In genomic region chr1:202072211-202072610, GRCh38 we compare ENCODE assay signal across 24 cellular contexts. TPM values are rescaled to one million over a fixed set of nuclear protein-coding genes. Genes with fewer than 3 reads are reported as not detected.
A peak's percentile ranks its signal among the peaks of the same experiment; 100 is the strongest.
DNase-seq lines count a peak whose midpoint lies in the region; ATAC-seq, FAIRE-seq and TF ChIP-seq lines count a peak whose summit lies in the region.
"Had no signal": no experiment of that assay in that cellular context is flagged by ENCODE, and none has a peak within 500 bp of the region (broad histone marks: within the 10 kb centered on the region; RNA-seq: fewer than 3 reads in every experiment).

No MANE protein-coding gene starts in this region.

- no peak for FAIRE-seq in A549 (lab: Jason Lieb, UNC)
- FAIRE-seq: GM12891 had no signal

- no peak for ATAC-seq in A549
- ATAC-seq in naive thymus-derived CD8-positive, alpha-beta T cell: no peak
- ATAC-seq: CD8-positive, alpha-beta T cell; Right ventricle myocardium inferior had no signal

- TF ChIP-seq RAD21 in A549 (conservative IDR thresholded peaks at IDR 0.05 in 1 of 2, IDR thresholded peaks at IDR 0.05 in 1 of 2): no peak

- H3K27ac ChIP-seq in A549 (peak overlapping the region; percentile 51 to 70; a peak in 4 of 6 replicates), adrenal gland (no peak overlapping the region), muscle layer of duodenum (ENCODE audit: low read length) (peak overlapping the region; percentile 45)
- H3K27ac ChIP-seq: 22Rv1; BLaER1 treated with 17β-estradiol and CSF1 and Interleukin-3, amounts not matched to agents 10 nM and 100 nM; HL-60; SJSA1 had no signal

- DNase-seq in A549 (ENCODE audit: low read depth in 1 of 2, low spot score in 1 of 2) (peak in 1 of 2 experiments; percentile 53), adrenal gland (peak in 6 of 7 donors; percentile 25 to 63 (median 38)), retina (no peak), epidermal melanocyte (ENCODE audit: insufficient read length, low spot score) (no peak)
- no peak for DNase-seq in naive thymus-derived CD8-positive, alpha-beta T cell
- DNase-seq in activated CD4-positive, alpha-beta T cell treated with anti-CD3 and anti-CD28 coated beads, Interleukin-2, amount 10 ng/mL, durations not matched to agents 24 days and 14 days: no peak
- DNase-seq: CD8-positive, alpha-beta T cell; DMS153; H7; HFFc6; KBM-7; NCI-H1105 treated with DMSO at 0.1 percent for 48 hours; NCI-H2029 treated with DMSO at 0.1 percent for 48 hours; NCI-H510A treated with DMSO at 0.1 percent for 48 hours; NCI-H748 treated with DMSO at 0.1 percent for 48 hours had no signal

- no peak overlapping the region for H3K4me3 Mint-ChIP-seq in naive thymus-derived CD8-positive, alpha-beta T cell
- no peak overlapping the region for H3K4me3 Mint-ChIP-seq in activated CD4-positive, alpha-beta T cell treated with anti-CD3 and anti-CD28 coated beads, Interleukin-2, amount 10 ng/mL, durations not matched to agents 24 days and 14 days
- H3K4me3 Mint-ChIP-seq: CD8-positive, alpha-beta T cell; HFFc6 had no signal

- no peak for TF ChIP-seq CTCF in A549 (IDR thresholded peaks at IDR 0.05)
- TF ChIP-seq CTCF in adrenal gland (IDR thresholded peaks at IDR 0.05): no peak

- H3K4me2 ChIP-seq in A549: 0 out of 3 replicates have a peak overlapping the region, but pooled peaks have one; percentile 8
- H3K4me2 ChIP-seq: BLaER1 treated with 17β-estradiol and CSF1 and Interleukin-3, amounts not matched to agents 10 nM and 100 nM had no signal

- no peak for TF ChIP-seq POLR2A in A549 (IDR thresholded peaks at IDR 0.05; ENCODE audit: low read length)
- TF ChIP-seq POLR2A in adrenal gland (IDR thresholded peaks at IDR 0.05): no peak

- H3K27ac Mint-ChIP-seq in naive thymus-derived CD8-positive, alpha-beta T cell: no peak overlapping the region
- no peak overlapping the region for H3K27ac Mint-ChIP-seq in activated CD4-positive, alpha-beta T cell treated with anti-CD3 and anti-CD28 coated beads, Interleukin-2, amount 10 ng/mL, durations not matched to agents 24 days and 14 days
- H3K27ac Mint-ChIP-seq: CD8-positive, alpha-beta T cell; HFFc6 had no signal

- POLR2A ChIA-PET in A549 (lab: Yijun Ruan, JAX): no interaction called here
- POLR2A ChIA-PET in naive thymus-derived CD8-positive, alpha-beta T cell (lab: Charles Lee): no interaction called here

- intact Hi-C loops in adrenal gland (cut with DNase I): no loop called here
- intact Hi-C loops in activated CD4-positive, alpha-beta T cell treated with anti-CD3 and anti-CD28 coated beads, Interleukin-2, amount 10 ng/mL, durations not matched to agents 24 days and 14 days (cut with micrococcal nuclease): no loop called here

- H3K4me3 ChIP-seq in A549 (no peak overlapping the region), adrenal gland (no peak overlapping the region), iPS-15b (ENCODE audit: low read depth, low read length) (no peak overlapping the region), muscle layer of duodenum (ENCODE audit: low read depth in 1 of 2, low read length in 2 of 2) (no peak overlapping the region)
- H3K4me3 ChIP-seq: BLaER1 treated with 17β-estradiol and CSF1 and Interleukin-3, amounts not matched to agents 10 nM and 100 nM; SJSA1 had no signal

- H3K36me3 ChIP-seq in adrenal gland (replicated peaks in 1 of 2) (no peaks in the 10 kb centered on the region), iPS-15b (ENCODE audit: control insufficient read depth, insufficient read depth, low read length) (no peaks in the 10 kb centered on the region), muscle layer of duodenum (ENCODE audit: control insufficient read depth in 1 of 2, insufficient read depth in 2 of 2, low read length in 2 of 2) (no peaks in the 10 kb centered on the region)
- H3K36me3 ChIP-seq: BLaER1 treated with 17β-estradiol and CSF1 and Interleukin-3, amounts not matched to agents 10 nM and 100 nM; SJSA1 had no signal

- H3K9ac ChIP-seq in iPS-15b (ENCODE audit: low read depth, low read length): peak overlapping the region; percentile 17
- H3K9ac ChIP-seq: BLaER1 treated with 17β-estradiol and CSF1 and Interleukin-3, amounts not matched to agents 10 nM and 100 nM had no signal

- 47% methylated on average over 8 of the region's 8 CpGs for WGBS in A549 (ENCODE audit: missing lambda C conversion rate)
- WGBS in adrenal gland, 4 donors: 46 to 61% (median 53%) methylated on average over 8 of the region's 8 CpGs

- H3K4me1 ChIP-seq in A549 (peaks cover 44% of the 10 kb centered on the region), adrenal gland (replicated peaks in 1 of 2) (peaks cover 0 to 6% of the 10 kb centered on the region in 2 donors), iPS-15b (ENCODE audit: control insufficient read depth, insufficient read depth, low read length) (peaks cover 4% of the 10 kb centered on the region), muscle layer of duodenum (ENCODE audit: control insufficient read depth in 1 of 2, insufficient read depth in 2 of 2, low read length in 2 of 2) (no peaks in the 10 kb centered on the region)

- no peaks in the 10 kb centered on the region for H3K4me1 Mint-ChIP-seq in naive thymus-derived CD8-positive, alpha-beta T cell
- peaks cover 2% of the 10 kb centered on the region for H3K4me1 Mint-ChIP-seq in activated CD4-positive, alpha-beta T cell treated with anti-CD3 and anti-CD28 coated beads, Interleukin-2, amount 10 ng/mL, durations not matched to agents 24 days and 14 days

- no peaks in the 10 kb centered on the region for H3K27me3 Mint-ChIP-seq in naive thymus-derived CD8-positive, alpha-beta T cell
- no peaks in the 10 kb centered on the region for H3K27me3 Mint-ChIP-seq in activated CD4-positive, alpha-beta T cell treated with anti-CD3 and anti-CD28 coated beads, Interleukin-2, amount 10 ng/mL, durations not matched to agents 24 days and 14 days

- CTCF ChIA-PET in A549 (lab: Yijun Ruan, JAX): no interaction called here

- H3K27me3 ChIP-seq in adrenal gland: no peaks in the 10 kb centered on the region
- H3K27me3 ChIP-seq in iPS-15b (ENCODE audit: control insufficient read depth, insufficient read depth, low read length): no peaks in the 10 kb centered on the region
- H3K27me3 ChIP-seq in muscle layer of duodenum (ENCODE audit: low read depth, low read length): no peaks in the 10 kb centered on the region
- H3K27me3 ChIP-seq: BLaER1 treated with 17β-estradiol and CSF1 and Interleukin-3, amounts not matched to agents 10 nM and 100 nM; SJSA1 had no signal

- no peak for TF ChIP-seq EP300 in A549 (IDR thresholded peaks at IDR 0.05)

- H3K36me3 Mint-ChIP-seq in naive thymus-derived CD8-positive, alpha-beta T cell: no peaks in the 10 kb centered on the region
- H3K36me3 Mint-ChIP-seq in activated CD4-positive, alpha-beta T cell treated with anti-CD3 and anti-CD28 coated beads, Interleukin-2, amount 10 ng/mL, durations not matched to agents 24 days and 14 days (ENCODE audit: low read depth): no peaks in the 10 kb centered on the region
- H3K36me3 Mint-ChIP-seq: CD8-positive, alpha-beta T cell had no signal

- H3K9me3 Mint-ChIP-seq in naive thymus-derived CD8-positive, alpha-beta T cell: no peaks in the 10 kb centered on the region
- no peaks in the 10 kb centered on the region for H3K9me3 Mint-ChIP-seq in activated CD4-positive, alpha-beta T cell treated with anti-CD3 and anti-CD28 coated beads, Interleukin-2, amount 10 ng/mL, durations not matched to agents 24 days and 14 days
- H3K9me3 Mint-ChIP-seq: CD8-positive, alpha-beta T cell; HFFc6 had no signal

- H3K9me3 ChIP-seq in A549: no peaks in the 10 kb centered on the region
- no peaks in the 10 kb centered on the region for H3K9me3 ChIP-seq in adrenal gland (replicated peaks in 1 of 3)
- H3K9me3 ChIP-seq in iPS-15b (ENCODE audit: control insufficient read depth, insufficient read depth, low read length): no peaks in the 10 kb centered on the region
- H3K9me3 ChIP-seq in muscle layer of duodenum (ENCODE audit: control insufficient read depth in 1 of 2, low read length in 2 of 2): no peaks in the 10 kb centered on the region
- H3K9me3 ChIP-seq: BLaER1 treated with 17β-estradiol and CSF1 and Interleukin-3, amounts not matched to agents 10 nM and 100 nM; SJSA1 had no signal

TF ChIP-seq in A549, 52 proteins besides CTCF, POLR2A, EP300 and RAD21 (continues in another document):
- no peak for TF ChIP-seq ZSCAN20 (CRISPR knock-in tag; IDR thresholded peaks at IDR 0.05)
- no peak for TF ChIP-seq CBX2 (IDR thresholded peaks at IDR 0.05; ENCODE audit: borderline replicate concordance, low read depth)
- no peak for TF ChIP-seq MAX (IDR thresholded peaks at IDR 0.05)
- TF ChIP-seq TP53 (CRISPR knock-in tag; IDR thresholded peaks at IDR 0.05): no peak
- no peak for TF ChIP-seq GATA3 (IDR thresholded peaks at IDR 0.05; ENCODE audit: borderline replicate concordance)
- TF ChIP-seq MAZ (IDR thresholded peaks at IDR 0.05; ENCODE audit: borderline replicate concordance, low read depth, low read length): no peak
- TF ChIP-seq RFX5 (IDR thresholded peaks at IDR 0.05): no peak
- TF ChIP-seq MYC (IDR thresholded peaks at IDR 0.05; ENCODE audit: borderline replicate concordance, low read length): no peak
- TF ChIP-seq HES2 (IDR thresholded peaks at IDR 0.05): no peak
- no peak for TF ChIP-seq SREBF2 (IDR thresholded peaks at IDR 0.05)

RNA-seq across cellular contexts. Expression of gene GPR37L1, which starts 50.5 kb away (rescaled TPM):
- polyA plus RNA-seq in A549 (2011; rRNA removed) (0.13 and 0.15 TPM in 2 replicates), A549 (2017; fragmentation: RNase III; extraction: RNeasy Plus Mini Kit Qiagen cat#74134 plus additional on column Dnase treatment) (0.08 to 0.09 TPM (median 0.09 TPM) in 3 replicates), adrenal gland (under 1 TPM; 0.02 to 0.24 (median 0.13) TPM)
- 0.08 and 0.12 TPM in 2 replicates for polyA plus RNA-seq in A549 (2012; cell fraction: cytosol; rRNA removed)
- 0.24 and 0.27 TPM in 2 replicates for polyA plus RNA-seq in A549 (2012; cell fraction: nucleus; rRNA removed)
- polyA minus RNA-seq in A549 (2011; rRNA and poly(A)+ RNA removed): 0.15 and 0.21 TPM in 2 replicates
- under 1 TPM in 7 of 8 donors, not detected in 1; 0.14 to 0.49 (median 0.30) TPM for total RNA-seq in adrenal gland
- total RNA-seq in naive thymus-derived CD8-positive, alpha-beta T cell: not detected
- polyA plus RNA-seq in naive thymus-derived CD8-positive, alpha-beta T cell: under 1 TPM in 2 of 3 donors, not detected in 1; 0.02 to 0.19 TPM
- not detected in 2 replicates for total RNA-seq in activated CD4-positive, alpha-beta T cell treated with anti-CD3 and anti-CD28 coated beads, Interleukin-2, amount 10 ng/mL, durations not matched to agents 24 days and 14 days
- total RNA-seq: CD8-positive, alpha-beta T cell; G401; HFFc6 had no signal

Comparison
In these comparisons a context has a peak if more than half of its experiments do, and no peak if none do; other contexts are left out.
1. DNase-seq: peak in adrenal gland (6 of 7); none in retina (single experiment), epidermal melanocyte (single experiment), naive thymus-derived CD8-positive, alpha-beta T cell (0 of 10) and activated CD4-positive, alpha-beta T cell treated with anti-CD3 and anti-CD28 coated beads, Interleukin-2, amount 10 ng/mL, durations not matched to agents 24 days and 14 days (single experiment).
2. H3K27ac ChIP-seq: peak in A549 (2 of 2) and muscle layer of duodenum (single experiment); none in adrenal gland (0 of 5).